Comparison of ENCODE assay signal across 21 cellular contexts in the genomic region with DNA sequence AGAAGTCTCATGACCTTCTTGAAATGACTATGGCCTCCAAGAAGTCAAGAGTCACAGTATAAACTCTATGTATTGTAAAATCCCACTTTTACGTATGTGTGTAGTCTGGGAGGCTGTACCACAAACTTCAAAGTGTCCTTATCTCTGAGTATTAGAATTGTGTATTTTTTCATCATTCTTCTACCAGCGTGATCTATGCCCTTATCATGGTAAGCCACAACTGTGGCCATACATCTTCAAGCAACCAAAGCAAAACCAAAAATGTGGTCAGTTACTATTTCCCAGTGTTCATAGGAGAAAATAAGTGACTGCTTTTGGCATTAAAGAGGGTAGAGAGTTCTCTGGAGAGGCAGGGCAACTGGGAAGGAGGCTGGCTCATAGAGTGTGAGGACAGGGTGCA. TPM values are rescaled to one million over a fixed set of nuclear protein-coding genes. Genes with fewer than 3 reads are reported as not detected.
DNase-seq lines count a peak whose midpoint lies in the region; ATAC-seq and TF ChIP-seq lines count a peak whose summit lies in the region.
"Had no signal": no experiment of that assay in that cellular context is flagged by ENCODE, and none has a peak within 500 bp of the region (broad histone marks: within the 10 kb centered on the region; RNA-seq: fewer than 3 reads in every experiment).

No MANE protein-coding gene starts in this region.

- peak; percentile 45 for DNase-seq in Jurkat, Clone E6-1 (ENCODE audit: low read depth, low spot score)
- DNase-seq in astrocyte of the cerebellum (ENCODE audit: low read depth): peak; percentile 13
- peak; percentile 39 for DNase-seq in fibroblast of the aortic adventitia (ENCODE audit: low read depth)
- no peak for DNase-seq in smooth muscle cell (lab: John Stamatoyannopoulos, UW; ENCODE audit: unreplicated experiment)
- no peak for DNase-seq in NK-92 (lab: John Stamatoyannopoulos, UW; ENCODE audit: unreplicated experiment)
- DNase-seq in HuH-7.5 (ENCODE audit: low spot score): no peak
- DNase-seq in activated CD4-positive, alpha-beta T cell treated with anti-CD3 and anti-CD28 coated beads for 48 hours: no peak
- DNase-seq: CD8-positive, alpha-beta T cell; DMS79 treated with DMSO at 0.1 percent for 48 hours; KG1; NCI-H1092; NCI-H146; NCI-H2081 treated with DMSO at 0.1 percent for 48 hours; NCI-H226; NCI-H524 treated with DMSO at 0.1 percent for 48 hours; SHP77 had no signal

- ATAC-seq in GM21423 (IDR thresholded peaks at IDR 0.05; ENCODE audit: unreplicated experiment): no peak
- ATAC-seq: CD8-positive, alpha-beta T cell; GM23338; HCT116 had no signal

- H3K27me3 ChIP-seq in smooth muscle cell (ENCODE audit: low read depth): no peaks in the 10 kb centered on the region
- H3K27me3 ChIP-seq: BLaER1 had no signal

- no peak overlapping the region for H3K4me3 ChIP-seq in Jurkat, Clone E6-1 (ENCODE audit: low read length)
- H3K4me3 ChIP-seq in astrocyte of the cerebellum (ENCODE audit: low read depth, low read length) (no peak overlapping the region), fibroblast of the aortic adventitia (ENCODE audit: low read depth, low read length) (no peak overlapping the region), smooth muscle cell (no peak overlapping the region)
- H3K4me3 ChIP-seq: BLaER1, GM23338 had no signal

- peaks cover 10% of the 10 kb centered on the region for H3K4me1 ChIP-seq in smooth muscle cell (ENCODE audit: low read depth)

- peaks cover 10% of the 10 kb centered on the region for H3F3A ChIP-seq in smooth muscle cell (ENCODE audit: low read depth)

- no peak overlapping the region for H3K4me2 ChIP-seq in smooth muscle cell
- H3K4me2 ChIP-seq: GM23338 had no signal

- peak overlapping the region; percentile 51 for H3K9ac ChIP-seq in smooth muscle cell (ENCODE audit: low read depth)
- H3K9ac ChIP-seq: BLaER1 had no signal

- in situ Hi-C loops in astrocyte of the cerebellum (cut with HindIII; ENCODE audit: low sequenced_read_pairs): no loop called here

- H4K20me1 ChIP-seq in smooth muscle cell (ENCODE audit: low read depth): no peaks in the 10 kb centered on the region
- H4K20me1 ChIP-seq: BLaER1 had no signal

- H3K79me2 ChIP-seq in smooth muscle cell (ENCODE audit: low read depth): no peaks in the 10 kb centered on the region

- no peaks in the 10 kb centered on the region for H3K9me3 ChIP-seq in smooth muscle cell (replicated peaks; ENCODE audit: low read depth)
- H3K9me3 ChIP-seq: BLaER1 had no signal

- peak overlapping the region; percentile 85 for H3K27ac ChIP-seq in smooth muscle cell (ENCODE audit: low read depth)
- H3K27ac ChIP-seq: BLaER1, HL-60 had no signal

- TF ChIP-seq CTCF in astrocyte of the cerebellum (IDR thresholded peaks at IDR 0.05; ENCODE audit: low read depth, low read length, missing control alignments) (no peak), fibroblast of the aortic adventitia (IDR thresholded peaks at IDR 0.05; ENCODE audit: insufficient read depth, low read length) (no peak), smooth muscle cell (IDR thresholded peaks at IDR 0.05; ENCODE audit: borderline replicate concordance, insufficient read depth, poor library complexity, severe bottlenecking) (no peak)

- no peaks in the 10 kb centered on the region for H3K36me3 ChIP-seq in smooth muscle cell (ENCODE audit: low read depth)
- H3K36me3 ChIP-seq: BLaER1 had no signal

- WGBS in smooth muscle cell (ENCODE audit: low lambda C conversion rate): 36% methylated on average over 2 of the region's 2 CpGs

- no peak overlapping the region for H2AFZ ChIP-seq in smooth muscle cell (ENCODE audit: low read depth)

RNA-seq across cellular contexts. Expression of a gene that starts 42.8 kb away (rescaled TPM):
- 1.2 TPM for polyA plus RNA-seq in Jurkat, Clone E6-1 (2012; ENCODE audit: insufficient read depth, insufficient read length)
- 0.36 and 0.98 TPM in 2 replicates for total RNA-seq in fibroblast of the aortic adventitia (ENCODE audit: low replicate concordance)
- 0.09 and 1.1 TPM in 2 replicates for total RNA-seq in smooth muscle cell
- polyA plus RNA-seq in smooth muscle cell: 0.47 TPM in 1 of 2 replicates, not detected in the other

Comparison
In these comparisons a context has a peak if more than half of its experiments do, and no peak if none do; other contexts are left out.
1. DNase-seq: peak in Jurkat, Clone E6-1 (single experiment), astrocyte of the cerebellum (single experiment) and fibroblast of the aortic adventitia (single experiment); none in smooth muscle cell (single experiment), NK-92 (single experiment), HuH-7.5 (single experiment) and activated CD4-positive, alpha-beta T cell treated with anti-CD3 and anti-CD28 coated beads for 48 hours (single experiment).